In the genomic region with DNA sequence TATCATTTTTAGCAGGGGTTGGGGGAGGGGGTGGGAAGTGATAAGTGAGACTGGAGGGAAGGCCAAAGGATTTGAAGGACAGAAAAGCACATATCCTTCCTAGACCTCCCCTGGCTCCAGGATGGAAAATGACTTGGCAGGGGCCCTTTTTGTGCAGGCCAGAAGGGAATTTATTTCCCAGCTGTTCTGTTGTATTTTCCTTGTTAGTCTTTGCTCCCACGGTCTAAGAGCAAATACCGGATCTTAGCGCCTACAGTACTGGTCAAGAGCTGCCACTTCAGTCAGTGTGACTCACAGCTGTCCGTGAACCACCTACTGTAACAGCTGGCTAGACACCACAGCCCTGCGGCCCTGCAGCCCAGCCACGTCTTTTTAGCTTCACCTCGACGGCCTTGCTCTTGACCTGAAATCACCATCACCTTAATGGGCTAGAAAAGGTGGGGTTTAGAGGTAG, we compare ENCODE assay signal across 10 cellular contexts. TPM values are rescaled to one million over a fixed set of nuclear protein-coding genes. Genes with fewer than 3 reads are reported as not detected.
DNase-seq lines count a peak whose midpoint lies in the region; ATAC-seq and TF ChIP-seq lines count a peak whose summit lies in the region.
"Had no signal": no experiment of that assay in that cellular context is flagged by ENCODE, and none has a peak within 500 bp of the region (broad histone marks: within the 10 kb centered on the region; RNA-seq: fewer than 3 reads in every experiment).

No MANE protein-coding gene starts in this region.

- no peaks in the 10 kb centered on the region for H4K20me1 ChIP-seq in Karpas-422 (ENCODE audit: insufficient read depth, low read depth, low read length)

- H3K27me3 Mint-ChIP-seq in nephron (ENCODE audit: low read depth) = no peaks in the 10 kb centered on the region
- H3K27me3 Mint-ChIP-seq in CD8-positive, alpha-beta T cell (ENCODE audit: low read depth) = peaks cover 14% of the 10 kb centered on the region

- no peaks in the 10 kb centered on the region for H3K27me3 ChIP-seq in effector memory CD4-positive, alpha-beta T cell (replicated peaks; ENCODE audit: control insufficient read depth, insufficient read depth, low read length, poor library complexity, severe bottlenecking)
- no peaks in the 10 kb centered on the region for H3K27me3 ChIP-seq in Karpas-422 (ENCODE audit: low read length)
- H3K27me3 ChIP-seq in CD8-positive, alpha-beta T cell (ENCODE audit: insufficient read depth, low read length) = no peaks in the 10 kb centered on the region

- H3K4me3 Mint-ChIP-seq in nephron = peak overlapping the region in 1 of 3 experiments; percentile 9
- H3K4me3 Mint-ChIP-seq in CD8-positive, alpha-beta T cell = no peak overlapping the region
- H3K4me3 Mint-ChIP-seq: stimulated activated effector memory CD8-positive, alpha-beta T cell treated with anti-CD3 and anti-CD28 coated beads, Interleukin-12 subunit alpha, Interleukin-12 subunit beta, amount 100 ng/mL, for 72 hours had no signal

- H3K4me1 ChIP-seq in effector memory CD4-positive, alpha-beta T cell (ENCODE audit: control insufficient read depth, insufficient read depth, low read length, poor library complexity, severe bottlenecking) = no peaks in the 10 kb centered on the region
- H3K4me1 ChIP-seq in Karpas-422 (ENCODE audit: low read length) = no peaks in the 10 kb centered on the region
- no peaks in the 10 kb centered on the region for H3K4me1 ChIP-seq in CD8-positive, alpha-beta T cell (ENCODE audit: insufficient read depth, low read length)

- no peaks in the 10 kb centered on the region for H3K36me3 Mint-ChIP-seq in nephron (ENCODE audit: low read depth)
- no peaks in the 10 kb centered on the region for H3K36me3 Mint-ChIP-seq in CD8-positive, alpha-beta T cell
- H3K36me3 Mint-ChIP-seq: stimulated activated effector memory CD8-positive, alpha-beta T cell treated with anti-CD3 and anti-CD28 coated beads, Interleukin-12 subunit alpha, Interleukin-12 subunit beta, amount 100 ng/mL, for 72 hours had no signal

- H3K9me2 ChIP-seq in Karpas-422 (replicated peaks; ENCODE audit: insufficient read depth, low read length) = no peaks in the 10 kb centered on the region

- H3K36me3 ChIP-seq in effector memory CD4-positive, alpha-beta T cell (ENCODE audit: control insufficient read depth, insufficient read depth, low read length) = no peaks in the 10 kb centered on the region
- H3K36me3 ChIP-seq in Karpas-422 (ENCODE audit: insufficient read depth, low read length) = no peaks in the 10 kb centered on the region
- H3K36me3 ChIP-seq in CD8-positive, alpha-beta T cell (ENCODE audit: insufficient read depth, low read length) = no peaks in the 10 kb centered on the region

- peaks cover 35% of the 10 kb centered on the region for H3K4me1 Mint-ChIP-seq in nephron
- no peaks in the 10 kb centered on the region for H3K4me1 Mint-ChIP-seq in CD8-positive, alpha-beta T cell (ENCODE audit: low read depth)

- no peak overlapping the region for H3K4me2 ChIP-seq in Karpas-422 (ENCODE audit: low read depth, low read length, poor library complexity, severe bottlenecking)

- DNase-seq in COLO668 (lab: John Stamatoyannopoulos, UW; ENCODE audit: unreplicated experiment) (peak; percentile 82), NCI-H510A (lab: John Stamatoyannopoulos, UW) (peak; percentile 98), Karpas-422 (no peak)
- DNase-seq in effector memory CD4-positive, alpha-beta T cell = no peak
- DNase-seq in CD8-positive, alpha-beta T cell = no peak
- DNase-seq: NCI-H2081 had no signal

- H3K27ac ChIP-seq in effector memory CD4-positive, alpha-beta T cell (ENCODE audit: insufficient read depth, low read length, poor library complexity, severe bottlenecking) = no peak overlapping the region
- H3K27ac ChIP-seq in Karpas-422 (ENCODE audit: low read length) = no peak overlapping the region
- no peak overlapping the region for H3K27ac ChIP-seq in CD8-positive, alpha-beta T cell (ENCODE audit: low read depth, low read length)

- intact Hi-C loops in CD8-positive, alpha-beta T cell (cut with DNase I, micrococcal nuclease) = no loop called here

- ATAC-seq in esophagus mucosa = peak; percentile 64
- no peak for ATAC-seq in HG02798 (IDR thresholded peaks at IDR 0.05; ENCODE audit: poor library complexity, unreplicated experiment)
- no peak for ATAC-seq in CD8-positive, alpha-beta T cell
- ATAC-seq: stimulated activated effector memory CD8-positive, alpha-beta T cell treated with anti-CD3 and anti-CD28 coated beads, Interleukin-12 subunit alpha, Interleukin-12 subunit beta, amount 100 ng/mL, for 72 hours had no signal

- peak overlapping the region; percentile 65 to 74 (median 70) for H3K27ac Mint-ChIP-seq in nephron
- no peak overlapping the region for H3K27ac Mint-ChIP-seq in CD8-positive, alpha-beta T cell
- H3K27ac Mint-ChIP-seq: stimulated activated effector memory CD8-positive, alpha-beta T cell treated with anti-CD3 and anti-CD28 coated beads, Interleukin-12 subunit alpha, Interleukin-12 subunit beta, amount 100 ng/mL, for 72 hours had no signal

- no peaks in the 10 kb centered on the region for H3K9me3 ChIP-seq in effector memory CD4-positive, alpha-beta T cell (ENCODE audit: control insufficient read depth, low read length)
- no peaks in the 10 kb centered on the region for H3K9me3 ChIP-seq in Karpas-422 (ENCODE audit: low read length)
- H3K9me3 ChIP-seq in CD8-positive, alpha-beta T cell (ENCODE audit: low read length) = no peaks in the 10 kb centered on the region

- no peak overlapping the region for H3K9ac ChIP-seq in Karpas-422 (ENCODE audit: low read length)

- no peak overlapping the region for H2AFZ ChIP-seq in Karpas-422 (ENCODE audit: low read length)

- no peaks in the 10 kb centered on the region for H3K9me3 Mint-ChIP-seq in nephron
- no peaks in the 10 kb centered on the region for H3K9me3 Mint-ChIP-seq in CD8-positive, alpha-beta T cell
- H3K9me3 Mint-ChIP-seq: stimulated activated effector memory CD8-positive, alpha-beta T cell treated with anti-CD3 and anti-CD28 coated beads, Interleukin-12 subunit alpha, Interleukin-12 subunit beta, amount 100 ng/mL, for 72 hours had no signal

- no peak for TF ChIP-seq CTCF in nephron (IDR thresholded peaks at IDR 0.05; ENCODE audit: unreplicated experiment in 3 of 3)
- TF ChIP-seq CTCF in CD8-positive, alpha-beta T cell (IDR thresholded peaks at IDR 0.05) = no peak

- H3K79me2 ChIP-seq in Karpas-422 (ENCODE audit: low read length) = no peaks in the 10 kb centered on the region

- POLR2A ChIA-PET in CD8-positive, alpha-beta T cell (lab: Charles Lee) = no interaction called here

- no peak overlapping the region for H3K4me3 ChIP-seq in effector memory CD4-positive, alpha-beta T cell (ENCODE audit: insufficient read depth, low read depth, low read length, poor library complexity, severe bottlenecking)
- H3K4me3 ChIP-seq in Karpas-422 (ENCODE audit: low read length) = no peak overlapping the region
- H3K4me3 ChIP-seq in CD8-positive, alpha-beta T cell (ENCODE audit: low read depth, low read length) = no peak overlapping the region

- CTCF ChIA-PET in CD8-positive, alpha-beta T cell (lab: Charles Lee) = no interaction called here

RNA-seq across cellular contexts. Expression of a gene that starts 51.0 kb away (rescaled TPM):
- 25.4 TPM for total RNA-seq in esophagus mucosa
- total RNA-seq in Karpas-422 (2014; rRNA removed; shearing (Covaris generic); ENCODE audit: low replicate concordance) = not detected in 2 replicates
- 1 to 10 TPM; 4.4 to 4.9 TPM for total RNA-seq in CD8-positive, alpha-beta T cell

Comparison
In these comparisons a context has a peak if more than half of its experiments do, and no peak if none do; other contexts are left out.
1. DNase-seq: peak in COLO668 (single experiment) and NCI-H510A (single experiment); none in effector memory CD4-positive, alpha-beta T cell (0 of 3), Karpas-422 (single experiment) and CD8-positive, alpha-beta T cell (0 of 7).